Comparison of ENCODE assay signal across 8 cellular contexts in the genomic region with DNA sequence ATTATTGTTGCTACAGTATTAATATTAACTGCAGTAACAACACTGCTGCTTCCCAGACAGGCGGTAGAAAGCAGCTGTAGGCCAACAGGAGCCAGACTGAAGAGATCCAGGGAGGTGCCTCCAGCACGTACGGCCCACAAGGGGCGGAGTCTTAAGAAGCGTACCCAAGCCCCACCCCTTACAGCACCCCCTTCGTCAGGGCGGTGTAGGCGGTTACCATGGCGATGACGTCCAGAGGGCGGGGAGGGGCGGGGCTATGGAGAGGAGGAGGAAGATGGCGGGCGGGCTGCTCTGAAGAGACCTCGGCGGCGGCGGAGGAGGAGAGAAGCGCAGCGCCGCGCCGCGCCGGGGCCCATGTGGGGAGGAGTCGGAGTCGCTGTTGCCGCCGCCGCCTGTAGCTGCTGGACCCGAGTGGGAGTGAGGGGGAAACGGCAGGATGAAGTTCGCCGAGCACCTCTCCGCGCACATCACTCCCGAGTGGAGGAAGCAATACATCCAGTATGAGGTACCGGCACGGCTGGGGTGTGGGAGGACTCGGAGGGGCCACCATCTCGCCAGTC. TPM values are rescaled to one million over a fixed set of nuclear protein-coding genes. Genes with fewer than 3 reads are reported as not detected.
DNase-seq lines count a peak whose midpoint lies in the region; ATAC-seq and TF ChIP-seq lines count a peak whose summit lies in the region.

A gene (plus strand): TSS at position 257 of the 560 bp plus-strand sequence. CDS start 180 bp downstream, at position 437.

- CTCF ChIA-PET in mammary epithelial cell (lab: Charles Lee; ENCODE audit: low non-redundant PET), result interaction anchor here (0.6 kb wide), 1 partner anchor 222 kb away, joined by 3 read pairs; no protein-coding TSS in a partner anchor

- peak; percentile 97 for ATAC-seq in GM18873 (IDR thresholded peaks at IDR 0.05; ENCODE audit: low FRiP score, unreplicated experiment)
- ATAC-seq in HG03139 (IDR thresholded peaks at IDR 0.05; ENCODE audit: unreplicated experiment), result peak; percentile 98

- no TSS peak for BruUV-seq in mammary epithelial cell (replicated peaks; lab: Mats Ljungman, UMichigan)

- H2AFZ ChIP-seq in mammary epithelial cell (ENCODE audit: low read depth, low read length) (peak within 1 kb of the TSS; percentile 99), smooth muscle cell (ENCODE audit: low read depth) (peak within 1 kb of the TSS; percentile 81)

- H3K27ac ChIP-seq in WERI-Rb-1, result peak within 1 kb of the TSS; percentile 84
- peak within 1 kb of the TSS; percentile 64 for H3K27ac ChIP-seq in mammary epithelial cell (ENCODE audit: insufficient read depth, low read depth, low read length)
- peak within 1 kb of the TSS; percentile 25 for H3K27ac ChIP-seq in smooth muscle cell (ENCODE audit: low read depth)

- H3K9me3 ChIP-seq in WERI-Rb-1 (ENCODE audit: severe bottlenecking) (no peaks in the 10 kb centered on the region), mammary epithelial cell (replicated peaks; ENCODE audit: insufficient read depth, low read length) (no peaks in the 10 kb centered on the region), smooth muscle cell (replicated peaks; ENCODE audit: low read depth) (no peaks in the 10 kb centered on the region)

- intact Hi-C loops in mammary epithelial cell (cut with micrococcal nuclease), result loop anchor here (1.0 to 10.0 kb wide), 6 partner anchors 45 to 513 kb away; a partner anchor contains a TSS

- H3K9ac ChIP-seq in mammary epithelial cell (ENCODE audit: insufficient read depth, low read length) (peak within 1 kb of the TSS; percentile 66), smooth muscle cell (ENCODE audit: low read depth) (peak within 1 kb of the TSS; percentile 43)

- dilution Hi-C loops in mammary epithelial cell (cut with HindIII; ENCODE audit: low sequenced_read_pairs), result no loop called here

- no CpG with 5 or more reads among the region's 41 CpGs for WGBS in mammary epithelial cell (ENCODE audit: low coverage, missing lambda C conversion rate)
- WGBS in smooth muscle cell (ENCODE audit: low lambda C conversion rate), result 2% methylated on average over 30 of the region's 41 CpGs

- H3K27me3 ChIP-seq in WERI-Rb-1 (ENCODE audit: insufficient read depth, low read depth, severe bottlenecking) (no peaks in the 10 kb centered on the region), mammary epithelial cell (ENCODE audit: insufficient read depth, low read length) (no peaks in the 10 kb centered on the region), smooth muscle cell (ENCODE audit: low read depth) (no peaks in the 10 kb centered on the region)

- in situ Hi-C loops in mammary epithelial cell (cut with MboI; ENCODE audit: low sequenced_read_pairs in 2 of 2), result loop anchor here (25.0 kb wide), 3 partner anchors 230 to 530 kb away; no protein-coding TSS in a partner anchor

- H3K79me2 ChIP-seq in mammary epithelial cell (ENCODE audit: insufficient read depth, low read length) (peaks cover 46% of the 10 kb centered on the region), smooth muscle cell (ENCODE audit: low read depth) (peaks cover 36% of the 10 kb centered on the region)

- H3K4me3 ChIP-seq in WERI-Rb-1 (ENCODE audit: low read depth, low read length) (peak within 1 kb of the TSS; percentile 66), mammary epithelial cell (replicated peaks in 1 of 3; ENCODE audit: insufficient read depth in 1 of 3, low read depth in 2 of 3, low read length in 3 of 3) (peak within 1 kb of the TSS; percentile 83 to 99 (median 96)), smooth muscle cell (peak within 1 kb of the TSS; percentile 67)

- peaks cover 4% of the 10 kb centered on the region; the same call in 1 of the 2 replicates for H3K36me3 ChIP-seq in WERI-Rb-1
- no peaks in the 10 kb centered on the region for H3K36me3 ChIP-seq in mammary epithelial cell (ENCODE audit: insufficient read depth, low read length)
- H3K36me3 ChIP-seq in smooth muscle cell (ENCODE audit: low read depth), result no peaks in the 10 kb centered on the region

- H3K4me1 ChIP-seq in mammary epithelial cell (ENCODE audit: insufficient read depth, low read length) (peaks cover 13% of the 10 kb centered on the region), smooth muscle cell (ENCODE audit: low read depth) (peaks cover 20% of the 10 kb centered on the region)

- TF ChIP-seq CTCF in WERI-Rb-1 (IDR thresholded peaks at IDR 0.05; ENCODE audit: low read depth, low read length) (no peak), mammary epithelial cell (conservative IDR thresholded peaks at IDR 0.05 in 1 of 2, IDR thresholded peaks at IDR 0.05 in 1 of 2; ENCODE audit: extremely low read depth in 1 of 2, insufficient read depth in 1 of 2, low read depth in 1 of 2, low read length in 2 of 2) (peak; percentile 13 to 38), smooth muscle cell (IDR thresholded peaks at IDR 0.05; ENCODE audit: borderline replicate concordance, insufficient read depth, poor library complexity, severe bottlenecking) (no peak)

- DNase-seq in AG08395 (ENCODE audit: low spot score), result peak; percentile 98
- peak; percentile 99 for DNase-seq in NCI-H2227 (lab: John Stamatoyannopoulos, UW; ENCODE audit: unreplicated experiment)
- peak; percentile 100 for DNase-seq in WERI-Rb-1
- peak; percentile 97 for DNase-seq in mammary epithelial cell
- peak; percentile 94 for DNase-seq in iPS-NIHi11 (ENCODE audit: low spot score)
- peak; percentile 89 for DNase-seq in smooth muscle cell (lab: John Stamatoyannopoulos, UW; ENCODE audit: unreplicated experiment)

- H4K20me1 ChIP-seq in mammary epithelial cell (ENCODE audit: insufficient read depth, low read length), result no peaks in the 10 kb centered on the region
- H4K20me1 ChIP-seq in smooth muscle cell (ENCODE audit: low read depth), result peaks cover 36% of the 10 kb centered on the region

- H3K4me2 ChIP-seq in mammary epithelial cell (ENCODE audit: insufficient read depth, low read depth, low read length) (peak within 1 kb of the TSS; percentile 82), smooth muscle cell (peak within 1 kb of the TSS; percentile 85)

- H3F3A ChIP-seq in smooth muscle cell (ENCODE audit: low read depth), result no peaks in the 10 kb centered on the region

RNA-seq across cellular contexts. Expression of the gene that starts here (rescaled TPM):
- total RNA-seq in mammary epithelial cell (100 to 1,000 TPM in 1 of 2 donors, 10 to 100 TPM in 1; 44.1 to 109 TPM), smooth muscle cell (27.6 and 33.8 TPM in 2 replicates)
- polyA plus RNA-seq in mammary epithelial cell (21.4 TPM), smooth muscle cell (9.3 and 9.5 TPM in 2 replicates)
- polyA minus RNA-seq in mammary epithelial cell, result 62.5 TPM

Comparison
In these comparisons a context has a peak if more than half of its experiments do, and no peak if none do; other contexts are left out.
1. Peak in every context shown above with its lines: DNase-seq, ATAC-seq, H3K4me3 ChIP-seq and H3K27ac ChIP-seq.
2. H3K27ac ChIP-seq: peak in every context shown above with its lines; median percentile 84 in WERI-Rb-1; 64 in mammary epithelial cell; 25 in smooth muscle cell.
3. CTCF ChIP-seq: peak in mammary epithelial cell (2 of 2); none in WERI-Rb-1 (single experiment) and smooth muscle cell (single experiment).